ENCODE assay signal across 10 cellular contexts in genomic region chr11:8686325-8686724, GRCh38. TPM values are rescaled to one million over a fixed set of nuclear protein-coding genes. Genes with fewer than 3 reads are reported as not detected.
DNase-seq lines count a peak whose midpoint lies in the region; ATAC-seq and TF ChIP-seq lines count a peak whose summit lies in the region.
"Had no signal": no experiment of that assay in that cellular context is flagged by ENCODE, and none has a peak within 500 bp of the region (broad histone marks: within the 10 kb centered on the region; RNA-seq: fewer than 3 reads in every experiment).

No MANE protein-coding gene starts in this region.

- H3K9ac ChIP-seq in OCI-LY3 (ENCODE audit: low read length), result peak overlapping the region; percentile 17; the same call in 1 of the 2 replicates
- H3K9ac ChIP-seq: neural progenitor cell had no signal

- no peak overlapping the region for H2AFZ ChIP-seq in OCI-LY3 (ENCODE audit: low read depth, low read length)
- H2AFZ ChIP-seq: neural progenitor cell had no signal

- H3K4me1 Mint-ChIP-seq in activated T-cell treated with anti-CD3 and anti-CD28 coated beads, Interleukin-2, amount 50 U/mL, for 24 hours (ENCODE audit: low read depth), result peaks cover 65% of the 10 kb centered on the region
- H3K4me1 Mint-ChIP-seq in chondrocyte (ENCODE audit: low read depth), result peaks cover 72% of the 10 kb centered on the region
- peaks cover 36 to 63% of the 10 kb centered on the region in 2 donors for H3K4me1 Mint-ChIP-seq in stimulated activated naive B cell treated with anti-CD40 and anti-IgM and Interleukin-4, amounts not matched to agents 10 μg/mL and 1 μg/mL and 100 μg/mL, for 72 hours
- peaks cover 56% of the 10 kb centered on the region for H3K4me1 Mint-ChIP-seq in endothelial cell (ENCODE audit: unreplicated experiment)

- H3K36me3 ChIP-seq in OCI-LY3 (replicated peaks; ENCODE audit: low read depth, low read length), result peaks cover 50% of the 10 kb centered on the region

- no peaks in the 10 kb centered on the region for H3K27me3 Mint-ChIP-seq in activated T-cell treated with anti-CD3 and anti-CD28 coated beads, Interleukin-2, amount 50 U/mL, for 24 hours
- H3K27me3 Mint-ChIP-seq in chondrocyte (ENCODE audit: low read depth), result no peaks in the 10 kb centered on the region
- no peaks in the 10 kb centered on the region for H3K27me3 Mint-ChIP-seq in stimulated activated naive B cell treated with anti-CD40 and anti-IgM and Interleukin-4, amounts not matched to agents 10 μg/mL and 1 μg/mL and 100 μg/mL, for 72 hours
- peaks cover 22% of the 10 kb centered on the region for H3K27me3 Mint-ChIP-seq in endothelial cell (ENCODE audit: unreplicated experiment)

- H3K36me3 Mint-ChIP-seq in activated T-cell treated with anti-CD3 and anti-CD28 coated beads, Interleukin-2, amount 50 U/mL, for 24 hours (ENCODE audit: low read depth), result peaks cover 99% of the 10 kb centered on the region
- peaks cover 32% of the 10 kb centered on the region for H3K36me3 Mint-ChIP-seq in chondrocyte (ENCODE audit: low read depth)
- peaks cover 51 to 85% of the 10 kb centered on the region in 2 donors for H3K36me3 Mint-ChIP-seq in stimulated activated naive B cell treated with anti-CD40 and anti-IgM and Interleukin-4, amounts not matched to agents 10 μg/mL and 1 μg/mL and 100 μg/mL, for 72 hours
- peaks cover 38% of the 10 kb centered on the region for H3K36me3 Mint-ChIP-seq in endothelial cell (ENCODE audit: low read depth, unreplicated experiment)

- no peaks in the 10 kb centered on the region for H3K9me3 Mint-ChIP-seq in activated T-cell treated with anti-CD3 and anti-CD28 coated beads, Interleukin-2, amount 50 U/mL, for 24 hours
- no peaks in the 10 kb centered on the region for H3K9me3 Mint-ChIP-seq in chondrocyte (ENCODE audit: low read depth)
- no peaks in the 10 kb centered on the region for H3K9me3 Mint-ChIP-seq in stimulated activated naive B cell treated with anti-CD40 and anti-IgM and Interleukin-4, amounts not matched to agents 10 μg/mL and 1 μg/mL and 100 μg/mL, for 72 hours
- H3K9me3 Mint-ChIP-seq in endothelial cell (ENCODE audit: unreplicated experiment), result no peaks in the 10 kb centered on the region
- H3K9me3 Mint-ChIP-seq: neural progenitor cell had no signal

- peak overlapping the region; percentile 97 for H3K4me3 Mint-ChIP-seq in activated T-cell treated with anti-CD3 and anti-CD28 coated beads, Interleukin-2, amount 50 U/mL, for 24 hours
- no peak overlapping the region for H3K4me3 Mint-ChIP-seq in chondrocyte (ENCODE audit: unreplicated experiment)
- peak overlapping the region in 1 of 2 donors; percentile 3 for H3K4me3 Mint-ChIP-seq in stimulated activated naive B cell treated with anti-CD40 and anti-IgM and Interleukin-4, amounts not matched to agents 10 μg/mL and 1 μg/mL and 100 μg/mL, for 72 hours
- no peak overlapping the region for H3K4me3 Mint-ChIP-seq in endothelial cell (ENCODE audit: unreplicated experiment)

- peaks cover 68% of the 10 kb centered on the region for H3K79me2 ChIP-seq in OCI-LY3 (ENCODE audit: low read length)

- TF ChIP-seq CTCF in OCI-LY3 (IDR thresholded peaks at IDR 0.05; ENCODE audit: low read depth, low read length) (no peak), chondrocyte (IDR thresholded peaks at IDR 0.05) (no peak), endothelial cell (IDR thresholded peaks at IDR 0.05; ENCODE audit: unreplicated experiment) (no peak)

- peak overlapping the region; percentile 93 for H3K4me3 ChIP-seq in OCI-LY3 (ENCODE audit: low read length)
- H3K4me3 ChIP-seq: neural progenitor cell had no signal

- peak overlapping the region; percentile 99 for H3K27ac Mint-ChIP-seq in activated T-cell treated with anti-CD3 and anti-CD28 coated beads, Interleukin-2, amount 50 U/mL, for 24 hours
- H3K27ac Mint-ChIP-seq in chondrocyte (ENCODE audit: unreplicated experiment) (peak overlapping the region; percentile 63), endothelial cell (ENCODE audit: unreplicated experiment) (no peak overlapping the region)
- H3K27ac Mint-ChIP-seq in stimulated activated naive B cell treated with anti-CD40 and anti-IgM and Interleukin-4, amounts not matched to agents 10 μg/mL and 1 μg/mL and 100 μg/mL, for 72 hours, result peak overlapping the region; percentile 65
- H3K27ac Mint-ChIP-seq: neural progenitor cell had no signal

- H3K27me3 ChIP-seq in OCI-LY3 (ENCODE audit: low read depth, low read length), result no peaks in the 10 kb centered on the region
- H3K27me3 ChIP-seq: neural progenitor cell had no signal

- peaks cover 15% of the 10 kb centered on the region for H4K20me1 ChIP-seq in OCI-LY3 (ENCODE audit: insufficient read depth, low read length)

- peaks cover 58% of the 10 kb centered on the region for H3K4me1 ChIP-seq in OCI-LY3 (ENCODE audit: low read length)

- DNase-seq in activated T-cell treated with anti-CD3 and anti-CD28 coated beads, Interleukin-2, amount 50 U/mL, for 24 hours, result no peak
- DNase-seq in activated T-cell treated with anti-CD3 and anti-CD28 coated beads, Interleukin-2, amount 50 U/mL, for 48 hours, result no peak
- DNase-seq in chondrocyte (ENCODE audit: low spot score) (no peak), NCI-H2227 (lab: John Stamatoyannopoulos, UW; ENCODE audit: unreplicated experiment) (no peak), endothelial cell (ENCODE audit: low spot score) (no peak), NCI-H345 (lab: John Stamatoyannopoulos, UW) (no peak)
- no peak for DNase-seq in stimulated activated naive B cell treated with anti-CD40 and anti-IgM and Interleukin-4, amounts not matched to agents 10 μg/mL and 1 μg/mL and 100 μg/mL, for 72 hours
- DNase-seq: NCI-H2107 had no signal

- no peak for ATAC-seq in stimulated activated naive B cell treated with anti-CD40 and anti-IgM and Interleukin-4, amounts not matched to agents 10 μg/mL and 1 μg/mL and 100 μg/mL, for 72 hours (replicated peaks)

- H3K27ac ChIP-seq in OCI-LY3 (ENCODE audit: low read length), result peak overlapping the region; percentile 92
- H3K27ac ChIP-seq: neural progenitor cell had no signal

- H3K4me2 ChIP-seq in OCI-LY3 (ENCODE audit: low read length), result peak overlapping the region; percentile 99
- H3K4me2 ChIP-seq: neural progenitor cell had no signal

- H3K9me3 ChIP-seq in OCI-LY3 (ENCODE audit: insufficient read depth, low read length), result no peaks in the 10 kb centered on the region

RNA-seq across cellular contexts. Expression of gene RPL27A, which starts 3.7 kb away (rescaled TPM):
- total RNA-seq in chondrocyte, result 546 to 709 TPM (median 571 TPM) in 3 replicates
- total RNA-seq in endothelial cell (ENCODE audit: unreplicated experiment), result 1,456 TPM

RNA-seq across cellular contexts. Expression of gene TRIM66, which starts 3.9 kb away (rescaled TPM):
- total RNA-seq in chondrocyte (5.3 to 7.2 TPM (median 5.9 TPM) in 3 replicates), endothelial cell (ENCODE audit: unreplicated experiment) (11.4 TPM)
